15 cellular contexts compared by ENCODE assay signal in the genomic region with DNA sequence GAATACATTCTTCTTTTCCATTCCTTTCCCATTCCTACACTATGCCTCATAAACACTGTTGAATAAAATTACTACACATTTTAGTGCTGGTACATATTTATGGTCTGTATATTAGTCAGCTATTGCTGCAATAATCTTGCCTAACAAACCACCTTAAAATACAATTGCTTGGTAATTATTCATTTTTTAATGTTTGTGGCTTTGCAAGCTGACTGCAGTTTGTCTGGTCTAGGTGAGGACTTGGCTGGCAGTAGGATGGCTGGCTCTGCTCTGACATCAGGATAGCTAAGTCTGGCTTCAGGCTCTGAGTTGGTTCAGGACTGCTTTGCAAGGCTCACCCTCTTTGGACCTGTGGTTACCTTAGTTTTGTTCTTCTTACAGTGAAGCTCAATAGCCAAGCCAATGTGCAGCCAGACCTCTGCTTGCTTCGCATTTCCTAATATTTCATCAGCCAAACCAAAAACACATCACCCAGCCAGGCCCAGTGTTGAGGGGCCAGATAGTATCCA.
A peak's percentile ranks its signal among the peaks of the same experiment; 100 is the strongest.
DNase-seq lines count a peak whose midpoint lies in the region; ATAC-seq and TF ChIP-seq lines count a peak whose summit lies in the region.
"Had no signal": no experiment of that assay in that cellular context is flagged by ENCODE, and none has a peak within 500 bp of the region (broad histone marks: within the 10 kb centered on the region; RNA-seq: fewer than 3 reads in every experiment).

No MANE protein-coding gene starts in this region.

- H3K9me3 ChIP-seq in breast epithelium (no peaks in the 10 kb centered on the region), RWPE2 (ENCODE audit: severe bottlenecking) (no peaks in the 10 kb centered on the region)

- TF ChIP-seq CTCF in MCF 10A (IDR thresholded peaks at IDR 0.05; ENCODE audit: unreplicated experiment) (no peak), breast epithelium (IDR thresholded peaks at IDR 0.05) (no peak), RWPE2 (IDR thresholded peaks at IDR 0.05; ENCODE audit: poor library complexity, severe bottlenecking) (no peak), fibroblast of pulmonary artery (IDR thresholded peaks at IDR 0.05; ENCODE audit: low read length, missing control alignments) (no peak), type B pancreatic cell (conservative IDR thresholded peaks at IDR 0.05) (no peak)

- H3K36me3 ChIP-seq in breast epithelium (no peaks in the 10 kb centered on the region), RWPE2 (ENCODE audit: low read depth) (no peaks in the 10 kb centered on the region)
- H3K36me3 ChIP-seq: neural progenitor cell had no signal

- H3K36me3 Mint-ChIP-seq in MCF 10A (ENCODE audit: insufficient read depth, unreplicated experiment) (no peaks in the 10 kb centered on the region), type B pancreatic cell (peaks cover 2% of the 10 kb centered on the region)
- H3K36me3 Mint-ChIP-seq: CD8-positive, alpha-beta memory T cell; neural progenitor cell had no signal

- no TSS peak for BruUV-seq in MCF 10A (replicated peaks; lab: Mats Ljungman, UMichigan)

- H3K4me1 ChIP-seq in breast epithelium (no peaks in the 10 kb centered on the region), RWPE2 (ENCODE audit: insufficient read depth, poor library complexity, severe bottlenecking) (peaks cover 35% of the 10 kb centered on the region)
- H3K4me1 ChIP-seq: neural progenitor cell had no signal

- H3K27ac Mint-ChIP-seq in MCF 10A (ENCODE audit: low read depth, unreplicated experiment) (peak overlapping the region; percentile 81), type B pancreatic cell (peak overlapping the region; percentile 1)
- H3K27ac Mint-ChIP-seq: CD8-positive, alpha-beta memory T cell; neural progenitor cell had no signal

- H3K27ac ChIP-seq in breast epithelium, result no peak overlapping the region
- H3K27ac ChIP-seq in RWPE2 (ENCODE audit: poor library complexity, severe bottlenecking), result peak overlapping the region; percentile 94
- H3K27ac ChIP-seq: 22Rv1, neural progenitor cell, VCaP had no signal

- DNase-seq in MCF 10A (ENCODE audit: unreplicated experiment), result peak; percentile 86
- no peak for DNase-seq in breast epithelium (ENCODE audit: low spot score in 2 of 2)
- DNase-seq in RWPE2 (ENCODE audit: low spot score), result peak; percentile 66
- DNase-seq in fibroblast of pulmonary artery (ENCODE audit: low read depth), result peak; percentile 65
- no peak for DNase-seq in type B pancreatic cell (ENCODE audit: extremely low spot score, unreplicated experiment)
- no peak for DNase-seq in stimulated activated CD4-positive, alpha-beta T cell treated with anti-CD3 and anti-CD28 coated beads, Interleukin-15, amount 100 ng/mL, for 24 hours
- no peak for DNase-seq in activated CD4-positive, alpha-beta T cell treated with anti-CD3 and anti-CD28 coated beads for 48 hours
- no peak for DNase-seq in globus pallidus (ENCODE audit: low spot score)
- DNase-seq: activated naive CD4-positive, alpha-beta T cell; caudate nucleus; CD8-positive, alpha-beta memory T cell; stimulated activated naive CD4-positive, alpha-beta T cell treated with Interleukin-2 at 50 U/mL for 16 hours had no signal

- CTCF ChIA-PET in MCF 10A (lab: Yijun Ruan, JAX), result interaction anchor here (0.7 kb wide), 3 partner anchors 280 to 947 kb away, joined by 3 read pairs; no protein-coding TSS in a partner anchor

- H3K9me3 Mint-ChIP-seq in MCF 10A (ENCODE audit: unreplicated experiment), result peaks cover 3% of the 10 kb centered on the region
- peaks cover 20% of the 10 kb centered on the region for H3K9me3 Mint-ChIP-seq in type B pancreatic cell

- peak; percentile 97 for ATAC-seq in RWPE2 (ENCODE audit: low read depth)

- no peak for TF ChIP-seq POLR2A in breast epithelium (IDR thresholded peaks at IDR 0.05)

- intact Hi-C loops in MCF 10A (cut with micrococcal nuclease), result no loop called here
- intact Hi-C loops in breast epithelium (cut with DNase I; ENCODE audit: low total_unique reads), result loop anchor here (10.0 kb wide), 1 partner anchor 1313 kb away; no protein-coding TSS in a partner anchor

- H3K27me3 ChIP-seq in breast epithelium (no peaks in the 10 kb centered on the region), RWPE2 (ENCODE audit: insufficient read depth, poor library complexity, severe bottlenecking) (no peaks in the 10 kb centered on the region)
- H3K27me3 ChIP-seq: neural progenitor cell had no signal

- peaks cover 23% of the 10 kb centered on the region for H3K4me1 Mint-ChIP-seq in MCF 10A (ENCODE audit: insufficient read depth, unreplicated experiment)
- peaks cover 2% of the 10 kb centered on the region for H3K4me1 Mint-ChIP-seq in type B pancreatic cell (ENCODE audit: unreplicated experiment)
- H3K4me1 Mint-ChIP-seq: CD8-positive, alpha-beta memory T cell had no signal

- H3K4me3 ChIP-seq in breast epithelium (no peak overlapping the region), RWPE2 (ENCODE audit: severe bottlenecking) (no peak overlapping the region), fibroblast of pulmonary artery (replicated peaks; ENCODE audit: low read depth, low read length) (no peak overlapping the region)
- H3K4me3 ChIP-seq: neural progenitor cell had no signal

- no peaks in the 10 kb centered on the region for H3K27me3 Mint-ChIP-seq in MCF 10A (ENCODE audit: insufficient read depth, unreplicated experiment)
- H3K27me3 Mint-ChIP-seq in type B pancreatic cell, result no peaks in the 10 kb centered on the region
- H3K27me3 Mint-ChIP-seq: CD8-positive, alpha-beta memory T cell had no signal

- POLR2A ChIA-PET in MCF 10A (lab: Yijun Ruan, JAX), result interaction anchor here (0.5 to 1.6 kb wide), 6 partner anchors 9 to 90 kb away, joined by 3 to 4 read pairs (median 3); no protein-coding TSS in a partner anchor

- H3K4me3 Mint-ChIP-seq in MCF 10A (ENCODE audit: unreplicated experiment), result no peak overlapping the region
- no peak overlapping the region for H3K4me3 Mint-ChIP-seq in type B pancreatic cell
- H3K4me3 Mint-ChIP-seq: CD8-positive, alpha-beta memory T cell; neural progenitor cell had no signal

Comparison
In these comparisons a context has a peak if more than half of its experiments do, and no peak if none do; other contexts are left out.
1. DNase-seq: peak in MCF 10A (single experiment), RWPE2 (single experiment) and fibroblast of pulmonary artery (single experiment); none in breast epithelium (0 of 2), type B pancreatic cell (single experiment), stimulated activated CD4-positive, alpha-beta T cell treated with anti-CD3 and anti-CD28 coated beads, Interleukin-15, amount 100 ng/mL, for 24 hours (single experiment), activated CD4-positive, alpha-beta T cell treated with anti-CD3 and anti-CD28 coated beads for 48 hours (single experiment) and globus pallidus (single experiment).